Comparison of ENCODE assay signal across 2 cellular contexts in the genomic region with DNA sequence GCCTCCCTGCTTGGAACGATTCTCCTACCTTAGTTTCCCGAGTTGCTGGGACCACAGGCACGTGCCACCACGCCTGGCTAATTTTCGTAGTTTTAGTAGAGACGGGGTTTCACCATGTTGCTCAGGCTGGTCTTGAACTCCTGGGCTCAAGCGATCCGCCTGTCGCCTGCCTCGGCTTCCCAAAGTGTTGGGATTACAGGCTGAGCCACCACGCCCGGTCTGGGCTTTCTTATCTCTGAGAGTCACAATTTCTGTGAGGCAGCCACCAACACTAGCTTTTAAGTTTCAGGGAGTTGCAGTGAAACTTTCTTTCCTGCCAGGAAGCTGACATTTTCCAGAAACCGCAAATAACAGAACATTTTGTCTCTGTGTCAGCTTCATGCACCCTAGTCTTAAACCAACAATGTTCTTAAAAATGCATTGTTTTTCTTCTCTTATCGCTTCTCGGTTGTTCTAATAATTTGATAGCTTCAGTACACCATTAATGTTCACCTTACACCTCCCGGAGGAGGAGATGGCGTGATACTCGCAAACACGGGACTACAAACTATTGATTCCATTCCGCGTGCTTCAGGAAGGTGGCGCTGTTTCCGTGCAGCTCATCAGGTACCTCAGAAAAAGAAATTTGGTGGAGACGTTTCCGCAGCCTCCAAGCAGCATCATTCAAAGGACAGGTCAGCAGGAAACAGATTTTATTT.
TF ChIP-seq lines count a peak whose summit lies in the region.

No MANE protein-coding gene starts in this region.

TF ChIP-seq in GM23338, 12 proteins besides CTCF, POLR2A, EP300 and RAD21 (continued from another document):
- TF ChIP-seq ZNF462 (CRISPR knock-in tag; IDR thresholded peaks at IDR 0.05) (no peak), ETS1 (IDR thresholded peaks at IDR 0.05) (no peak), EZH2phosphoT487 (IDR thresholded peaks at IDR 0.05; ENCODE audit: unreplicated experiment) (no peak)

TF ChIP-seq in liver, 16 proteins besides CTCF, POLR2A, EP300 and RAD21 (continued from another document):
- TF ChIP-seq, protein P1, sequence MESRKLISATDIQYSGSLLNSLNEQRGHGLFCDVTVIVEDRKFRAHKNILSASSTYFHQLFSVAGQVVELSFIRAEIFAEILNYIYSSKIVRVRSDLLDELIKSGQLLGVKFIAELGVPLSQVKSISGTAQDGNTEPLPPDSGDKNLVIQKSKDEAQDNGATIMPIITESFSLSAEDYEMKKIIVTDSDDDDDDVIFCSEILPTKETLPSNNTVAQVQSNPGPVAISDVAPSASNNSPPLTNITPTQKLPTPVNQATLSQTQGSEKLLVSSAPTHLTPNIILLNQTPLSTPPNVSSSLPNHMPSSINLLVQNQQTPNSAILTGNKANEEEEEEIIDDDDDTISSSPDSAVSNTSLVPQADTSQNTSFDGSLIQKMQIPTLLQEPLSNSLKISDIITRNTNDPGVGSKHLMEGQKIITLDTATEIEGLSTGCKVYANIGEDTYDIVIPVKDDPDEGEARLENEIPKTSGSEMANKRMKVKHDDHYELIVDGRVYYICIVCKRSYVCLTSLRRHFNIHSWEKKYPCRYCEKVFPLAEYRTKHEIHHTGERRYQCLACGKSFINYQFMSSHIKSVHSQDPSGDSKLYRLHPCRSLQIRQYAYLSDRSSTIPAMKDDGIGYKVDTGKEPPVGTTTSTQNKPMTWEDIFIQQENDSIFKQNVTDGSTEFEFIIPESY (IDR thresholded peaks at IDR 0.05), result no peak
- no peak for TF ChIP-seq TAF1 (conservative IDR thresholded peaks at IDR 0.05)
- TF ChIP-seq MAX (IDR thresholded peaks at IDR 0.05), result no peak
- TF ChIP-seq ATF3 (IDR thresholded peaks at IDR 0.05), result no peak
- no peak for TF ChIP-seq JUND (IDR thresholded peaks at IDR 0.05)
- no peak for TF ChIP-seq HNF4A (conservative IDR thresholded peaks at IDR 0.05)
- peak; percentile 24 for TF ChIP-seq NR2F2 (IDR thresholded peaks at IDR 0.05)
- no peak for TF ChIP-seq GABPA (IDR thresholded peaks at IDR 0.05 in 1 of 2, conservative IDR thresholded peaks at IDR 0.05 in 1 of 2)
- TF ChIP-seq EGR1 (IDR thresholded peaks at IDR 0.05; ENCODE audit: low read depth in 2 of 2), result no peak
